8 cellular contexts compared by ENCODE assay signal in the genomic region with DNA sequence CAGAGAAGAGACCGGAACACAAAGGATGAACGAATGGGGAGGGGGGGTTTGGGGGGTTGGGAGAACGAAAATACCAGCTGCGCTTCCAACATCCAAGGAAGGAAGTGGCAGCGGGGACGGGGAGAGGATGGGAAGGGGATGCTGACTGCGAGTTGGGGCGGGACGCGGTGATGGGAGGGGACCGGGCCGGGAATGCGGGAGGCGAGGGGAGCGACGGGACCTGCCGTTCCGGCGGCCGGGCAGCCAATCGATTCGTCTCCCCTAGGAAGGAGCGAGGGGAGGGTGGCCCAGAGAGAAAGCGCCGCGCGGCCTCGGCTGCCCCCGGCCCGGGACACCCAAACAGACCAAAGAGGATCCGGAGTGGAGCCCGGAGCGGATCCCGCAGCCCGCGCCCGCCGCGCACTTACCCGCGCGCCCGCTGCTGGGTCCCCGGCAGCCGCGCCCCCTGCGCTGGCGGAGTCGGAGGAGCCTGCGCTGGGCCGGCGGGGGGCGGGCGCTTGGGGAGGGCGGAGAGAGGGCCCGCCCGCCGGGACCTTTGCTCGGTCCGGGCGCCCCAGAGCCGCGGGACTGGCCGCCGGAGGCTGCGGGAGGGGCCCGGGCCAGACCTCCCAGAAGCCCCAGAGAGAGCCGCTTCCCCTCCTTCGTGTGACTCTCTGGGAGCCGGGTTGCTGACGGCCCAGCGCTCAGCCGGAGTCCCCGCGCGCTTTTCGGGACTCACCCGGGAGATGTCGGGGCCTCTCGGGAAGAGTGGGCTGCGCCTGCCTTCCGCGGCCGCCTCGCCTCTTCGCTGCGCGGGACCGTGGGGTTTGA. TPM values are rescaled to one million over a fixed set of nuclear protein-coding genes. Genes with fewer than 3 reads are reported as not detected.
DNase-seq lines count a peak whose midpoint lies in the region; ATAC-seq and TF ChIP-seq lines count a peak whose summit lies in the region.

Gene GSDME, minus strand, starts transcription at position 476 of the 810 bp plus-strand sequence. CDS start 7,690 bp downstream, outside the sequence.

- H3F3A ChIP-seq in OCI-LY1 (ENCODE audit: insufficient read depth, low read length): no peaks in the 10 kb centered on the region

- H3K4me1 ChIP-seq in ACC112 (ENCODE audit: control insufficient read depth, insufficient read depth, low read length, unreplicated experiment) (peaks cover 29% of the 10 kb centered on the region), OCI-LY1 (ENCODE audit: insufficient read depth, low read length, severe bottlenecking) (peaks cover 19% of the 10 kb centered on the region), adipocyte (ENCODE audit: control insufficient read depth, insufficient read depth, low read length) (peaks cover 22% of the 10 kb centered on the region), osteoblast (ENCODE audit: insufficient read depth, low read length) (peaks cover 13% of the 10 kb centered on the region)

- H3K9me3 ChIP-seq in OCI-LY1 (ENCODE audit: low read length): peaks cover 4% of the 10 kb centered on the region; the same call in 1 of the 2 replicates
- H3K9me3 ChIP-seq in adipocyte (ENCODE audit: control insufficient read depth, low read length): no peaks in the 10 kb centered on the region
- H3K9me3 ChIP-seq in osteoblast (ENCODE audit: low read depth, low read length): no peaks in the 10 kb centered on the region

- peak within 1 kb of the TSS; percentile 85 for H3K4me3 ChIP-seq in ACC112 (ENCODE audit: low read depth, low read length)
- H3K4me3 ChIP-seq in OCI-LY1 (ENCODE audit: low read depth, low read length, poor library complexity, severe bottlenecking): peak within 1 kb of the TSS; percentile 68
- H3K4me3 ChIP-seq in adipocyte (ENCODE audit: low read length): peak within 1 kb of the TSS; percentile 83
- peak within 1 kb of the TSS; percentile 82 for H3K4me3 ChIP-seq in osteoblast (ENCODE audit: insufficient read depth, low read length)

- H2AFZ ChIP-seq in ACC112 (ENCODE audit: low read length, unreplicated experiment): peak within 1 kb of the TSS; percentile 89
- no peak within 1 kb of the TSS for H2AFZ ChIP-seq in OCI-LY1 (ENCODE audit: low read length)
- peak within 1 kb of the TSS; percentile 91 for H2AFZ ChIP-seq in osteoblast (ENCODE audit: low read length)

- H3K27ac ChIP-seq in ACC112 (ENCODE audit: low read depth, low read length) (peak within 1 kb of the TSS; percentile 85), OCI-LY1 (ENCODE audit: low read depth, low read length, poor library complexity, severe bottlenecking) (no peak within 1 kb of the TSS), osteoblast (ENCODE audit: low read depth, low read length) (peak within 1 kb of the TSS; percentile 67)

- no peaks in the 10 kb centered on the region for H4K20me1 ChIP-seq in OCI-LY1 (ENCODE audit: insufficient read depth, low read length)
- no peaks in the 10 kb centered on the region for H4K20me1 ChIP-seq in osteoblast (ENCODE audit: insufficient read depth, low read length)

- TF ChIP-seq CTCF in OCI-LY1 (IDR thresholded peaks at IDR 0.05; ENCODE audit: low read length) (no peak), osteoblast (IDR thresholded peaks at IDR 0.05; ENCODE audit: extremely low read depth, low read depth, low read length) (no peak)

- H3K79me2 ChIP-seq in ACC112 (ENCODE audit: control insufficient read depth, insufficient read depth, low read length, unreplicated experiment) (peaks cover 23% of the 10 kb centered on the region), OCI-LY1 (ENCODE audit: insufficient read depth, low read length) (no peaks in the 10 kb centered on the region), osteoblast (ENCODE audit: insufficient read depth, low read length) (peaks cover 7% of the 10 kb centered on the region)

- no peaks in the 10 kb centered on the region for H3K36me3 ChIP-seq in ACC112 (ENCODE audit: insufficient read depth, low read length)
- H3K36me3 ChIP-seq in OCI-LY1 (ENCODE audit: insufficient read depth, low read length): no peaks in the 10 kb centered on the region
- no peaks in the 10 kb centered on the region for H3K36me3 ChIP-seq in adipocyte (ENCODE audit: control insufficient read depth, insufficient read depth, low read length, severe bottlenecking)
- no peaks in the 10 kb centered on the region for H3K36me3 ChIP-seq in osteoblast (ENCODE audit: insufficient read depth, low read length)

- peak within 1 kb of the TSS; percentile 53 for H3K9ac ChIP-seq in OCI-LY1 (ENCODE audit: low read length)
- peak within 1 kb of the TSS; percentile 89 for H3K9ac ChIP-seq in adipocyte (ENCODE audit: low read length)

- peak; percentile 66 for ATAC-seq in GM18498 (IDR thresholded peaks at IDR 0.05; ENCODE audit: unreplicated experiment)
- peak; percentile 67 for ATAC-seq in HG02885 (IDR thresholded peaks at IDR 0.05; ENCODE audit: poor library complexity, unreplicated experiment)
- ATAC-seq in Right ventricle myocardium superior (ENCODE audit: poor library complexity): peak; percentile 97

- H3K9me2 ChIP-seq in OCI-LY1 (ENCODE audit: low read depth, low read length): no peaks in the 10 kb centered on the region

- H3K4me2 ChIP-seq in OCI-LY1 (ENCODE audit: low read length) (peak within 1 kb of the TSS; percentile 87), osteoblast (ENCODE audit: insufficient read depth, low read length) (peak within 1 kb of the TSS; percentile 86)

- DNase-seq in adipocyte (ENCODE audit: low read depth): peak; percentile 87
- DNase-seq in Right ventricle myocardium superior: peak; percentile 74
- peak; percentile 94 for DNase-seq in osteoblast (ENCODE audit: insufficient read length, low spot score, missing footprints)
- no peak for DNase-seq in NCI-H2196 treated with DMSO at 0.1 percent for 48 hours (lab: John Stamatoyannopoulos, UW; ENCODE audit: unreplicated experiment)

- intact Hi-C loops in Right ventricle myocardium superior (cut with DNase I): no loop called here

- H3K27me3 ChIP-seq in ACC112 (ENCODE audit: insufficient read depth, low read length) (no peaks in the 10 kb centered on the region), OCI-LY1 (ENCODE audit: insufficient read depth, low read length) (peaks cover 19% of the 10 kb centered on the region), adipocyte (replicated peaks; ENCODE audit: control insufficient read depth, insufficient read depth, low read length) (no peaks in the 10 kb centered on the region), osteoblast (ENCODE audit: insufficient read depth, low read length) (no peaks in the 10 kb centered on the region)

RNA-seq across cellular contexts. Expression of gene GSDME, which starts in this region (rescaled TPM):
- total RNA-seq in Right ventricle myocardium superior (3.5 TPM), osteoblast (42.3 and 44.5 TPM in 2 replicates)
